Comparison of ENCODE assay signal across 14 cellular contexts in the genomic region with DNA sequence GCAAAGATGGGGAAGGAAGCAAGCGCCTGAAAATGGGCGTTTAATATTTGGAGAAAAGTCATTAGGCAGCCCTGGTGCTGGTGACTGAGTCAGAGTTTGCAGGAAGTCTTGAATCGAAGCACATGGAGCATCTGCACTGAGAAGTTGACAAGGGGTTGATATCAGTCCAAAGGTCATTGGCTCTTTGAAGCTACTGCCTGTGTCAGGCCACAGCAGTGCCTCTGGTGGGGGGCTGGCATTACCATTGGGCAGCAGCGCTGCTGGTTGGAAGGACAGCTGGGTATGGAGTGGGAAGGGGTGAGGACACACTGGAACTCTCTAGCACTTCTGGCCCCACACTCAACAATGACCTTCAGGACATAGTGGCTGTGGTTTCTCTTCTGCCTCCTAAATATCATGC.
A peak's percentile ranks its signal among the peaks of the same experiment; 100 is the strongest.
DNase-seq lines count a peak whose midpoint lies in the region; ATAC-seq and FAIRE-seq lines count a peak whose summit lies in the region.
"Had no signal": no experiment of that assay in that cellular context is flagged by ENCODE, and none has a peak within 500 bp of the region (broad histone marks: within the 10 kb centered on the region; RNA-seq: fewer than 3 reads in every experiment).

No MANE protein-coding gene starts in this region.

- H3K4me1 ChIP-seq in small intestine (ENCODE audit: control insufficient read depth in 2 of 2, insufficient read depth in 1 of 2, low read depth in 1 of 2, low read length in 1 of 2): peaks cover 2 to 11% of the 10 kb centered on the region in 2 donors

- peaks cover 13% of the 10 kb centered on the region for H3K9me3 Mint-ChIP-seq in activated CD4-positive, alpha-beta memory T cell treated with anti-CD3 and anti-CD28 coated beads for 36 hours

- H3K4me3 Mint-ChIP-seq in activated CD4-positive, alpha-beta memory T cell treated with anti-CD3 and anti-CD28 coated beads for 36 hours: peak overlapping the region; percentile 9
- H3K4me3 Mint-ChIP-seq: brain, nephron progenitor cell had no signal

- intact Hi-C loops in activated CD4-positive, alpha-beta memory T cell treated with anti-CD3 and anti-CD28 coated beads for 36 hours (cut with micrococcal nuclease): loop anchor here (2.0 to 10.0 kb wide), 4 partner anchors 150 to 860 kb away; partner anchors contain the start of gene ERCC6L2

- DNase-seq in DMS53 (lab: John Stamatoyannopoulos, UW) (peak; percentile 32), DMS53 treated with DMSO at 0.1 percent for 48 hours (lab: John Stamatoyannopoulos, UW; ENCODE audit: unreplicated experiment) (no peak), small intestine (peak; percentile 45), NCI-H446 (lab: John Stamatoyannopoulos, UW) (no peak), mucosa of gallbladder (ENCODE audit: low spot score) (no peak), DMS114 treated with DMSO at 0.1 percent for 48 hours (lab: John Stamatoyannopoulos, UW; ENCODE audit: unreplicated experiment) (no peak)
- DNase-seq in activated CD4-positive, alpha-beta memory T cell treated with anti-CD3 and anti-CD28 coated beads for 36 hours: no peak
- DNase-seq: NCI-H1436, nephron progenitor cell, substantia nigra had no signal

- no peak for FAIRE-seq in small intestine (lab: Jason Lieb, UNC)

- POLR2A ChIA-PET in activated CD4-positive, alpha-beta memory T cell treated with anti-CD3 and anti-CD28 coated beads for 36 hours (lab: Charles Lee): no interaction called here

- peak; percentile 11 for ATAC-seq in HG02852 (IDR thresholded peaks at IDR 0.05; ENCODE audit: unreplicated experiment)

- H3K36me3 Mint-ChIP-seq in activated CD4-positive, alpha-beta memory T cell treated with anti-CD3 and anti-CD28 coated beads for 36 hours: peaks cover 6% of the 10 kb centered on the region
- H3K36me3 Mint-ChIP-seq: brain had no signal

- H3K36me3 ChIP-seq in small intestine (ENCODE audit: control insufficient read depth in 2 of 2, insufficient read depth in 2 of 2, low read length in 2 of 2): no peaks in the 10 kb centered on the region

- no peaks in the 10 kb centered on the region for H3K27me3 ChIP-seq in small intestine (ENCODE audit: control insufficient read depth in 2 of 2, insufficient read depth in 2 of 2, low read length in 2 of 2)

- 51 to 52% (median 52%) methylated on average over 4 of the region's 4 CpGs for WGBS in small intestine, 3 donors

- peaks cover 38% of the 10 kb centered on the region for H3K4me1 Mint-ChIP-seq in activated CD4-positive, alpha-beta memory T cell treated with anti-CD3 and anti-CD28 coated beads for 36 hours (ENCODE audit: low read depth)

- CTCF ChIA-PET in activated CD4-positive, alpha-beta memory T cell treated with anti-CD3 and anti-CD28 coated beads for 36 hours (lab: Charles Lee): no interaction called here

- H3K27ac ChIP-seq in small intestine (ENCODE audit: low read depth in 1 of 2, low read length in 1 of 2): peak overlapping the region in 1 of 2 donors; percentile 18
- H3K27ac ChIP-seq: 22Rv1, epithelial cell of prostate had no signal

- peak overlapping the region; percentile 86 for H3K27ac Mint-ChIP-seq in activated CD4-positive, alpha-beta memory T cell treated with anti-CD3 and anti-CD28 coated beads for 36 hours
- H3K27ac Mint-ChIP-seq: brain had no signal

- peaks cover 11% of the 10 kb centered on the region for H3K27me3 Mint-ChIP-seq in activated CD4-positive, alpha-beta memory T cell treated with anti-CD3 and anti-CD28 coated beads for 36 hours

- no peak overlapping the region for H3K4me3 ChIP-seq in small intestine (ENCODE audit: low read depth in 1 of 2, low read length in 2 of 2)

- H3K9me3 ChIP-seq in small intestine (ENCODE audit: control insufficient read depth, low read depth): no peaks in the 10 kb centered on the region

Comparison
In these comparisons a context has a peak if more than half of its experiments do, and no peak if none do; other contexts are left out.
1. DNase-seq: peak in DMS53 (single experiment) and small intestine (single experiment); none in DMS53 treated with DMSO at 0.1 percent for 48 hours (single experiment), activated CD4-positive, alpha-beta memory T cell treated with anti-CD3 and anti-CD28 coated beads for 36 hours (single experiment), NCI-H446 (0 of 2), mucosa of gallbladder (single experiment) and DMS114 treated with DMSO at 0.1 percent for 48 hours (single experiment).